ENCODE assay signal across 1 cellular context in the genomic region with DNA sequence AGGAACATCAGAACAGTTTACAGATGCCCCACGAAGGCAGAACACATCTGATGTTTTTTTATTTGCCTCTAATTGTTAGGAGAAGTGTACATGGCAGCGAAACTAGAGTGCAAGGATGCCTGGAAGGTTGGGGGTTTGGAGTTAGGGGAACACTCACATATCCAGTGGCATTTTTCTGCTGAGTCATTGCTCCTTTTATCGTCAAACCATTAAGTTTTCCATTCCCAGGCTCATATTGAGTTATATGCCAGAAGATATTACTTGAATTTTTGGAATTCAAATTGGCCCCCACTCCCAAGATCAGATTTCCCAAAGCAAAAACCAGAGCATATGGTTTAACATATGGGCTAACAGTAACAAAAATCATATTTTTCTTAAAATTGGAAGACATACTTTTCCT.
TF ChIP-seq lines count a peak whose summit lies in the region.

No MANE protein-coding gene starts in this region.

TF ChIP-seq in K562, 482 proteins besides CTCF, POLR2A, EP300 and RAD21 (continued from another document):
- TF ChIP-seq ARID3A (IDR thresholded peaks at IDR 0.05; ENCODE audit: borderline replicate concordance, low read depth, low read length) (no peak), HNRNPL (IDR thresholded peaks at IDR 0.05; ENCODE audit: low read depth, low read length) (no peak), MAFG (tag; conservative IDR thresholded peaks at IDR 0.05) (0 out of 2 replicates have a peak, but pooled peaks have one; percentile 15)
